10 cellular contexts compared by ENCODE assay signal in the genomic region with DNA sequence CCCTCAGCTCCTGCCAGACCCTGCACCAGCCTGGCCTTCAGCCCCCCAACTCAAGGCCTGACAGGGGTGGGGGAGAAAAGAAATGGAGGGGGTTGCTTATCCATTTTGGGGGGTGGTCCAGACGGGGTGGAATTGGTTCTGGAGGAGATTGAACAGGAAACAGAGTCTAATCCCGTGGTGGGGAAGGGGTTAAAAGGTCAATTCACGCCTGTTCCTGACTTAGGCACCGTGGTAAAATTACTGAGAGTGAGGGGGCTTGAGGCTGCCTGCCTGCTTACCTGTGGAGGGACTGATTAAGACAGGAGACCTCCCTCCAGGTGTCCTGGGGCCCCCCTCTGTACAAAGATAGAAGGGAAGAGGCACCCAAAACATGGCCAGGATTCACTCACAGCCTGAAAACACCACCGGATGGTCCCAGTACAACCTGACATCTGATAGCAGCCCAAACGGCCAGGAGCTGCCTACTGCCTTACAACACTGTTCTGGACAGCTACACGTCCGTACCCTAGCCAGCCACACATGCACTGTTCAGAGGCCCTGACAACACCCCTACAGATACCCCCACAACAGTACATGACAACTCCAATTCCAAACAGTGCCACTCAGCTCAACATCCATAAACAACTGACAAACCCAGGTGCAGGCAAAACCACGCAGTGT. TPM values are rescaled to one million over a fixed set of nuclear protein-coding genes. Genes with fewer than 3 reads are reported as not detected.
DNase-seq lines count a peak whose midpoint lies in the region; ATAC-seq and TF ChIP-seq lines count a peak whose summit lies in the region.
"Had no signal": no experiment of that assay in that cellular context is flagged by ENCODE, and none has a peak within 500 bp of the region (broad histone marks: within the 10 kb centered on the region; RNA-seq: fewer than 3 reads in every experiment).

No MANE protein-coding gene starts in this region.

- TF ChIP-seq CTCF in right atrium auricular region (IDR thresholded peaks at IDR 0.05) (no peak), lower leg skin (IDR thresholded peaks at IDR 0.05) (no peak)

- H3K36me3 Mint-ChIP-seq in CD4-positive, alpha-beta memory T cell = no peaks in the 10 kb centered on the region
- no peaks in the 10 kb centered on the region for H3K36me3 Mint-ChIP-seq in T-helper 17 cell (ENCODE audit: low read depth)

- no peak for DNase-seq in CD4-positive, alpha-beta memory T cell
- DNase-seq in T-helper 17 cell (no peak), right atrium auricular region (ENCODE audit: low spot score) (peak; percentile 66), retina (peak; percentile 77), lower leg skin (ENCODE audit: low spot score in 2 of 2) (no peak), KBM-7 (no peak), NCI-H82 treated with DMSO at 0.1 percent for 48 hours (lab: John Stamatoyannopoulos, UW; ENCODE audit: unreplicated experiment) (no peak)
- DNase-seq: MM.1S had no signal

- H3K4me1 Mint-ChIP-seq in CD4-positive, alpha-beta memory T cell = peaks cover 19 to 54% (median 32%) of the 10 kb centered on the region in 4 donors
- peaks cover 36% of the 10 kb centered on the region for H3K4me1 Mint-ChIP-seq in T-helper 17 cell

- H3K4me3 Mint-ChIP-seq in CD4-positive, alpha-beta memory T cell = no peak overlapping the region
- H3K4me3 Mint-ChIP-seq in T-helper 17 cell = no peak overlapping the region

- no peak for ATAC-seq in T-helper 17 cell
- ATAC-seq in HG02852 (IDR thresholded peaks at IDR 0.05; ENCODE audit: unreplicated experiment) = no peak

- H3K27ac ChIP-seq in CD4-positive, alpha-beta memory T cell (ENCODE audit: low read depth, low read length) = no peak overlapping the region
- peak overlapping the region; percentile 90 to 96 for H3K27ac ChIP-seq in right atrium auricular region
- H3K27ac ChIP-seq: SJSA1 had no signal

- POLR2A ChIA-PET in CD4-positive, alpha-beta memory T cell (lab: Charles Lee; ENCODE audit: partially characterized antibody) = no interaction called here

- H3K9me3 Mint-ChIP-seq in CD4-positive, alpha-beta memory T cell = no peaks in the 10 kb centered on the region

- no peaks in the 10 kb centered on the region for H3K36me3 ChIP-seq in CD4-positive, alpha-beta memory T cell (ENCODE audit: insufficient read depth, low read length)
- no peaks in the 10 kb centered on the region for H3K36me3 ChIP-seq in right atrium auricular region

- peaks cover 0 to 4% of the 10 kb centered on the region in 2 donors for H3K27me3 Mint-ChIP-seq in CD4-positive, alpha-beta memory T cell
- H3K27me3 Mint-ChIP-seq in T-helper 17 cell = peaks cover 9% of the 10 kb centered on the region

- no peaks in the 10 kb centered on the region for H3K9me3 ChIP-seq in CD4-positive, alpha-beta memory T cell (ENCODE audit: control insufficient read depth in 1 of 2, low read length in 2 of 2)
- H3K9me3 ChIP-seq in T-helper 17 cell (ENCODE audit: control insufficient read depth, low read length, poor library complexity, severe bottlenecking) (no peaks in the 10 kb centered on the region), right atrium auricular region (no peaks in the 10 kb centered on the region)
- H3K9me3 ChIP-seq: SJSA1 had no signal

- in situ Hi-C loops in KBM-7 (cut with MboI; ENCODE audit: low pct_unique_long_range_greater_than_20kb, low sequenced_read_pairs) = no loop called here

- intact Hi-C loops in CD4-positive, alpha-beta memory T cell (cut with micrococcal nuclease) = no loop called here
- intact Hi-C loops in lower leg skin (cut with DNase I; ENCODE audit: low total_unique reads) = no loop called here

- H3K4me3 ChIP-seq in CD4-positive, alpha-beta memory T cell (ENCODE audit: low read length in 2 of 2) = no peak overlapping the region
- H3K4me3 ChIP-seq in right atrium auricular region = peak overlapping the region in 1 of 2 donors; percentile 1
- H3K4me3 ChIP-seq in lower leg skin (ENCODE audit: low read depth, poor library complexity, severe bottlenecking) = no peak overlapping the region
- H3K4me3 ChIP-seq: SJSA1 had no signal

- CTCF ChIA-PET in CD4-positive, alpha-beta memory T cell (lab: Charles Lee; ENCODE audit: partially characterized antibody) = interaction anchor here (9.7 kb wide), 1 partner anchor 15 kb away, joined by 93 read pairs; no protein-coding TSS in a partner anchor

- WGBS in lower leg skin, 2 donors = 18 to 20% methylated on average over 9 of the region's 9 CpGs

- no peaks in the 10 kb centered on the region for H3K27me3 ChIP-seq in CD4-positive, alpha-beta memory T cell (ENCODE audit: insufficient read depth, low read length)
- no peaks in the 10 kb centered on the region for H3K27me3 ChIP-seq in right atrium auricular region
- H3K27me3 ChIP-seq: SJSA1 had no signal

- H3K4me1 ChIP-seq in CD4-positive, alpha-beta memory T cell (ENCODE audit: insufficient read depth, low read length) = peaks cover 15% of the 10 kb centered on the region
- peaks cover 0 to 100% of the 10 kb centered on the region in 2 donors for H3K4me1 ChIP-seq in right atrium auricular region

- no peak for TF ChIP-seq POLR2A in lower leg skin (IDR thresholded peaks at IDR 0.05)

- peak overlapping the region in 5 of 7 donors; percentile 9 to 88 (median 62) for H3K27ac Mint-ChIP-seq in CD4-positive, alpha-beta memory T cell
- H3K27ac Mint-ChIP-seq in T-helper 17 cell = peak overlapping the region; percentile 39

RNA-seq across cellular contexts. Expression of a gene that starts 31.8 kb away (rescaled TPM):
- total RNA-seq in CD4-positive, alpha-beta memory T cell = 10 to 100 TPM; 18.4 to 19.2 TPM
- 1 to 10 TPM in 1 of 2 donors, under 1 TPM in 1; 0.02 to 1.7 TPM for polyA plus RNA-seq in CD4-positive, alpha-beta memory T cell
- 10 to 100 TPM; 15.9 to 18.7 TPM for total RNA-seq in T-helper 17 cell
- 10 to 100 TPM; 23.5 to 35.0 TPM for total RNA-seq in right atrium auricular region
- 10 to 100 TPM; 37.7 to 63.0 (median 52.5) TPM for total RNA-seq in lower leg skin

Comparison
In these comparisons a context has a peak if more than half of its experiments do, and no peak if none do; other contexts are left out.
1. DNase-seq: peak in right atrium auricular region (single experiment) and retina (single experiment); none in CD4-positive, alpha-beta memory T cell (0 of 5), T-helper 17 cell (0 of 3), lower leg skin (0 of 2), KBM-7 (single experiment) and NCI-H82 treated with DMSO at 0.1 percent for 48 hours (single experiment).